1 cellular context compared by ENCODE assay signal in the genomic region with DNA sequence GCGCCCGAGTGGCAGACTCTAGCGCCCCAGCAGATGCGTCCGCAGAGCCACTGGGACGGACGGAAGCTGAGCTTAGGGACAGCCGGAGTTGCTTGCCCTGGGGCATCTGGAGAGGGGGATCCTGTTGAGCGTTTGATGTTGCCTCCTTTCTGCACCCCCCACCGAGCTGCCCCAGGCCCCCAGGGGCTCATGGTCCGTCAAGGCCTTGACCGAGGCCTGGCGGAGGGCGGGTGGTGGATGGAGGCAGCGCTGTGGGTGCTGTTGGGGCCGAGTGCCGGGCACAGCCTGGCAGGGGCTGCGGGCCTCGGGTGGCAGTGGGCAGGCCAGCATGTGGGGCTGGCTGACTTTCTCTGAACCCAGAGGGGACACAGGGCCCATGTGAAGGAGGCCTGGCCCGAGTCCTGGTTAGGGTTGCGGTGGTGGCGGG.
TF ChIP-seq lines count a peak whose summit lies in the region.

No MANE protein-coding gene starts in this region.

TF ChIP-seq in WTC11, 78 proteins besides CTCF, POLR2A, EP300 and RAD21 (continued from another document):
- TF ChIP-seq, protein P1, sequence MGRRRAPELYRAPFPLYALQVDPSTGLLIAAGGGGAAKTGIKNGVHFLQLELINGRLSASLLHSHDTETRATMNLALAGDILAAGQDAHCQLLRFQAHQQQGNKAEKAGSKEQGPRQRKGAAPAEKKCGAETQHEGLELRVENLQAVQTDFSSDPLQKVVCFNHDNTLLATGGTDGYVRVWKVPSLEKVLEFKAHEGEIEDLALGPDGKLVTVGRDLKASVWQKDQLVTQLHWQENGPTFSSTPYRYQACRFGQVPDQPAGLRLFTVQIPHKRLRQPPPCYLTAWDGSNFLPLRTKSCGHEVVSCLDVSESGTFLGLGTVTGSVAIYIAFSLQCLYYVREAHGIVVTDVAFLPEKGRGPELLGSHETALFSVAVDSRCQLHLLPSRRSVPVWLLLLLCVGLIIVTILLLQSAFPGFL (CRISPR knock-in tag; IDR thresholded peaks at IDR 0.05; ENCODE audit: borderline replicate concordance), result no peak
- no peak for TF ChIP-seq SOX15 (CRISPR knock-in tag; IDR thresholded peaks at IDR 0.05)
- TF ChIP-seq USF1 (CRISPR knock-in tag; IDR thresholded peaks at IDR 0.05), result no peak
- TF ChIP-seq STAT6 (CRISPR knock-in tag; conservative IDR thresholded peaks at IDR 0.05; ENCODE audit: low read depth), result no peak
